In genomic region chr11:125063429-125064043, GRCh38 we compare ENCODE assay signal across 8 cellular contexts. TPM values are rescaled to one million over a fixed set of nuclear protein-coding genes. Genes with fewer than 3 reads are reported as not detected.
DNase-seq lines count a peak whose midpoint lies in the region; ATAC-seq and TF ChIP-seq lines count a peak whose summit lies in the region.

No MANE protein-coding gene starts in this region.

- H3K4me3 Mint-ChIP-seq in GM23338, result peak overlapping the region; percentile 86
- H3K4me3 Mint-ChIP-seq in nephron, result peak overlapping the region; percentile 55 to 68 (median 66)

- H3K36me3 Mint-ChIP-seq in GM23338 (ENCODE audit: low read depth) (no peaks in the 10 kb centered on the region), nephron (ENCODE audit: low read depth) (no peaks in the 10 kb centered on the region)

- no TSS peak for BruUV-seq in PC-9 (replicated peaks; lab: Mats Ljungman, UMichigan)

- no peaks in the 10 kb centered on the region for H3K36me3 ChIP-seq in GM23338 (ENCODE audit: insufficient read depth)
- no peaks in the 10 kb centered on the region for H3K36me3 ChIP-seq in PC-9 (ENCODE audit: low read depth)
- H3K36me3 ChIP-seq in esophagus (ENCODE audit: control insufficient read depth in 2 of 2, insufficient read depth in 2 of 2, low read length in 1 of 2), result no peaks in the 10 kb centered on the region

- no peaks in the 10 kb centered on the region for H4K20me1 ChIP-seq in GM23338 (replicated peaks; ENCODE audit: insufficient read depth)
- H4K20me1 ChIP-seq in PC-9 (ENCODE audit: insufficient read depth), result no peaks in the 10 kb centered on the region

- no peaks in the 10 kb centered on the region for H3K79me2 ChIP-seq in GM23338 (replicated peaks; ENCODE audit: insufficient read depth)
- H3K79me2 ChIP-seq in PC-9 (ENCODE audit: low read depth), result peaks cover 24% of the 10 kb centered on the region

- peaks cover 31% of the 10 kb centered on the region for H3K27me3 Mint-ChIP-seq in GM23338 (ENCODE audit: insufficient read depth, low read depth, poor library complexity)
- H3K27me3 Mint-ChIP-seq in nephron (ENCODE audit: low read depth), result peaks cover 68% of the 10 kb centered on the region

- peaks cover 6% of the 10 kb centered on the region; the same call in 1 of the 2 replicates for H3K4me1 ChIP-seq in GM23338 (ENCODE audit: insufficient read depth)
- peaks cover 14% of the 10 kb centered on the region; the same call in 1 of the 2 replicates for H3K4me1 ChIP-seq in PC-9 (replicated peaks; ENCODE audit: insufficient read depth)
- peaks cover 4 to 12% of the 10 kb centered on the region in 2 donors for H3K4me1 ChIP-seq in esophagus (ENCODE audit: control insufficient read depth in 2 of 2, insufficient read depth in 2 of 2, low read length in 1 of 2)

- POLR2A ChIA-PET in PC-9 (lab: Charles Lee; ENCODE audit: unreplicated experiment), result interaction anchor here (0.7 kb wide), 1 partner anchor 299 kb away, joined by 4 read pairs; no protein-coding TSS in a partner anchor

- H3K4me3 ChIP-seq in GM23338, result peak overlapping the region; percentile 90
- peak overlapping the region; percentile 73 for H3K4me3 ChIP-seq in PC-9
- H3K4me3 ChIP-seq in esophagus (ENCODE audit: low read depth in 1 of 2, low read length in 2 of 2), result peak overlapping the region; percentile 59 to 86

- CTCF ChIA-PET in PC-9 (lab: Charles Lee), result interaction anchor here (0.6 kb wide), 1 partner anchor 172 kb away, joined by 3 read pairs; no protein-coding TSS in a partner anchor

- H3K27ac Mint-ChIP-seq in GM23338 (no peak overlapping the region), nephron (no peak overlapping the region)

- H2AFZ ChIP-seq in GM23338 (peak overlapping the region; percentile 98), PC-9 (peak overlapping the region; percentile 87)

- no peak overlapping the region for H3K27ac ChIP-seq in GM23338 (ENCODE audit: low read depth)
- H3K27ac ChIP-seq in PC-9, result peak overlapping the region; percentile 36; the same call in 1 of the 2 replicates
- peak overlapping the region in 1 of 2 donors; percentile 68 for H3K27ac ChIP-seq in esophagus (ENCODE audit: low read depth in 2 of 2, low read length in 1 of 2)

- 9% methylated on average over 31 to 38 of the region's 38 CpGs for WGBS in esophagus, 2 donors

- ATAC-seq in GM18498 (IDR thresholded peaks at IDR 0.05; ENCODE audit: unreplicated experiment), result peak; percentile 26
- peak; percentile 69 for ATAC-seq in GM23338

- intact Hi-C loops in PC-9 (cut with micrococcal nuclease; ENCODE audit: unreplicated experiment), result loop anchor here (1.0 to 2.0 kb wide), 3 partner anchors 19 to 61 kb away; no protein-coding TSS in a partner anchor

- H3K4me2 ChIP-seq in GM23338 (peak overlapping the region; percentile 82), PC-9 (peak overlapping the region; percentile 89)

- no peak for TF ChIP-seq CTCF in GM23338 (conservative IDR thresholded peaks at IDR 0.05; ENCODE audit: low read depth in 2 of 2)
- no peak for TF ChIP-seq CTCF in PC-9 (conservative IDR thresholded peaks at IDR 0.05)
- no peak for TF ChIP-seq CTCF in nephron (IDR thresholded peaks at IDR 0.05; ENCODE audit: unreplicated experiment in 3 of 3)

- DNase-seq in GM23338 (ENCODE audit: low spot score) (peak; percentile 74), PC-9 (no peak), HUDEP-2 (lab: John Stamatoyannopoulos, UW; ENCODE audit: unreplicated experiment in 76 of 76) (no peak), GM19240 (ENCODE audit: insufficient read length, low spot score) (no peak)
- no peak for DNase-seq in effector CD4-positive, alpha-beta T cell

- H3K9me2 ChIP-seq in GM23338 (ENCODE audit: insufficient read depth), result no peaks in the 10 kb centered on the region
- H3K9me2 ChIP-seq in PC-9 (ENCODE audit: insufficient read depth), result no peaks in the 10 kb centered on the region

- H3F3A ChIP-seq in GM23338 (replicated peaks; ENCODE audit: low read depth) (no peaks in the 10 kb centered on the region), PC-9 (ENCODE audit: insufficient read depth, low read depth) (peaks cover 4% of the 10 kb centered on the region)

- H3K9me3 ChIP-seq in PC-9 (ENCODE audit: insufficient read depth, low read depth) (no peaks in the 10 kb centered on the region), esophagus (ENCODE audit: control insufficient read depth in 2 of 2, insufficient read depth in 1 of 2, low read depth in 1 of 2, low read length in 1 of 2) (no peaks in the 10 kb centered on the region)

- H3K9me3 Mint-ChIP-seq in GM23338, result no peaks in the 10 kb centered on the region
- H3K9me3 Mint-ChIP-seq in nephron, result no peaks in the 10 kb centered on the region

- H3K4me1 Mint-ChIP-seq in GM23338 (peaks cover 9% of the 10 kb centered on the region; the same call in 1 of the 3 replicates), nephron (no peaks in the 10 kb centered on the region)

- H3K27me3 ChIP-seq in GM23338 (ENCODE audit: insufficient read depth) (peaks cover 63% of the 10 kb centered on the region), PC-9 (ENCODE audit: insufficient read depth, low read depth) (no peaks in the 10 kb centered on the region), esophagus (ENCODE audit: control insufficient read depth in 1 of 2, insufficient read depth in 2 of 2, low read length in 2 of 2) (no peaks in the 10 kb centered on the region)

TF ChIP-seq in GM23338, 12 proteins besides CTCF, POLR2A, EP300 and RAD21 (continues in another document):
- TF ChIP-seq POLR2AphosphoS5 (IDR thresholded peaks at IDR 0.05; ENCODE audit: low read depth) (no peak), NANOG (IDR thresholded peaks at IDR 0.05; ENCODE audit: borderline replicate concordance) (no peak), JUNB (IDR thresholded peaks at IDR 0.05; ENCODE audit: unreplicated experiment) (no peak), ETS1 (IDR thresholded peaks at IDR 0.05) (no peak), EZH2phosphoT487 (IDR thresholded peaks at IDR 0.05; ENCODE audit: unreplicated experiment) (no peak), ZNF114 (CRISPR knock-in tag; IDR thresholded peaks at IDR 0.05) (no peak), CREB1 (CRISPR knock-in tag; IDR thresholded peaks at IDR 0.05; ENCODE audit: low read depth) (no peak), ZNF331 (CRISPR knock-in tag; IDR thresholded peaks at IDR 0.05; ENCODE audit: low read depth) (no peak), REST (IDR thresholded peaks at IDR 0.05; ENCODE audit: unreplicated experiment) (no peak), STAT1 (IDR thresholded peaks at IDR 0.05; ENCODE audit: unreplicated experiment) (no peak), EZH2 (IDR thresholded peaks at IDR 0.05; ENCODE audit: low read depth, unreplicated experiment) (no peak)

RNA-seq across cellular contexts. Expression of gene SLC37A2, which starts 0.4 kb away (rescaled TPM):
- total RNA-seq in GM23338 (2014; rRNA removed; shearing (Covaris generic)), result 1.0 and 1.6 TPM in 2 replicates
- polyA plus RNA-seq in GM23338 (2016; fragmentation: Nextera tagmentation; extraction: Ambion mirVana) (0.40 and 0.61 TPM in 2 replicates), esophagus (10 to 100 TPM; 21.7 to 27.0 TPM)
- 14.6 and 24.0 TPM in 2 replicates for total RNA-seq in PC-9 (2021)

RNA-seq across cellular contexts. Expression of gene TMEM218, which starts 47.9 kb away (rescaled TPM):
- total RNA-seq in GM23338 (2014; rRNA removed; shearing (Covaris generic)), result 13.4 and 23.7 TPM in 2 replicates
- polyA plus RNA-seq in GM23338 (2016; fragmentation: Nextera tagmentation; extraction: Ambion mirVana) (23.8 and 24.2 TPM in 2 replicates), esophagus (10 to 100 TPM; 11.5 to 18.8 TPM)
- total RNA-seq in PC-9 (2021), result 16.4 and 20.5 TPM in 2 replicates
